Comparison of ENCODE assay signal across 31 cellular contexts in the genomic region with DNA sequence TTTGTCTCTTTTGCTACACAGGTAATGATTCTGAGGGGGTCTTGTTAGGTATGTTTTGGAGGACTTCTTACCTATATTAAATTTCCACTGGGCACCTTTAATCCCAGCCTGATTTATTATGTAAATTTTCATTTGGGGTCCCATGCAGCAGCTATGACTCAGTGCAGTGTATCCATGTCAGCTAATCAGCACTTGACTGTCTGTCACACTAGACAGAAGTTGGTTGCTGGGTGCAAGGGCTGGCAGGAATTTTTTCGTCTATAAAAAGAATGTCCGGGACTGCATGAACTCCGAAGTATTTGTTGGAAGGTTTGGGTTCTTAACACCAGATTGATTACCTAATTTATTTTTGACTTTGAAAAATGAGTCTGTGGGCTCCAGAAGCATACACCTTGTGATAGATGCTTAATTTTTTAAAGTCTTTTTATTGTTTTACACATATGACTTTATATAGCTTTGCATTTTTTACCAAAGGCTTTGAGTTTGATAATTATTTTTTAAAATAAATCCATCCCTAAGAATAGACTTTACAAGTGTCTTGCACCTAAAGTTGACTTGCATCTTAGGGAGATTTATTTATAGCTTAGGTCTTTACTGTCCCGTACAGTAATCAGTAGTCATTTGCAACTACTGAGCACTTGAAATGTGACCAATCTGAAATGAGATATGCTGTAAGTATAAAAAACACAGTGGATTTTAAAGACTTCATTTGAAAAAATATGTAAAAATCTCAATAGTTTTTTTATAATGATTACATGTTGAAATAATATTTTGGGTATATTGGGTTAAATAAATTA. TPM values are rescaled to one million over a fixed set of nuclear protein-coding genes. Genes with fewer than 3 reads are reported as not detected.
A peak's percentile ranks its signal among the peaks of the same experiment; 100 is the strongest.
DNase-seq lines count a peak whose midpoint lies in the region; ATAC-seq, FAIRE-seq and TF ChIP-seq lines count a peak whose summit lies in the region.
"Had no signal": no experiment of that assay in that cellular context is flagged by ENCODE, and none has a peak within 500 bp of the region (broad histone marks: within the 10 kb centered on the region; RNA-seq: fewer than 3 reads in every experiment).

No MANE protein-coding gene starts in this region.

- H2AFZ ChIP-seq in astrocyte (ENCODE audit: low read depth, low read length): no peak overlapping the region

- no peak overlapping the region for H3K9ac ChIP-seq in astrocyte (ENCODE audit: low read length)

- no peak for TF ChIP-seq CTCF in astrocyte (IDR thresholded peaks at IDR 0.05; ENCODE audit: insufficient read depth, low read depth, low read length)

- H3K4me3 Mint-ChIP-seq in astrocyte (ENCODE audit: unreplicated experiment): no peak overlapping the region
- H3K4me3 Mint-ChIP-seq: activated CD4-positive, alpha-beta T cell treated with anti-CD3 and anti-CD28 coated beads for 36 hours; activated naive CD4-positive, alpha-beta T cell treated with anti-CD3 and anti-CD28 coated beads, Interleukin-2, amount 10 ng/mL, durations not matched to agents 7 days and 5 days; neural crest cell had no signal

- peaks cover 4% of the 10 kb centered on the region for H3K4me1 Mint-ChIP-seq in astrocyte (ENCODE audit: low read depth, unreplicated experiment)

- H4K20me1 ChIP-seq in astrocyte (ENCODE audit: insufficient read depth, low read length): no peaks in the 10 kb centered on the region

- H3K4me2 ChIP-seq in astrocyte (ENCODE audit: low read length): peak overlapping the region; percentile 77

- H3K4me1 ChIP-seq in astrocyte (ENCODE audit: insufficient read depth, low read length): peaks cover 16% of the 10 kb centered on the region
- peaks cover 3% of the 10 kb centered on the region; the same call in 1 of the 2 replicates for H3K4me1 ChIP-seq in HAP-1
- H3K4me1 ChIP-seq: BE2C, lower lobe of right lung, upper lobe of left lung had no signal

- intact Hi-C loops in left cardiac atrium (cut with DNase I): loop anchor here in 1 of 2 donors (5.0 kb wide), 1 partner anchor 37 kb away; no protein-coding TSS in a partner anchor

- in situ Hi-C loops in HAP-1 (cut with MboI; ENCODE audit: low sequenced_read_pairs): no loop called here

- H3K9me3 ChIP-seq in astrocyte (ENCODE audit: insufficient read depth, low read depth, low read length): no peaks in the 10 kb centered on the region
- no peaks in the 10 kb centered on the region for H3K9me3 ChIP-seq in HAP-1
- H3K9me3 ChIP-seq: BE2C, lower lobe of right lung, mucosa of descending colon, SJCRH30, upper lobe of left lung had no signal

- H3K27me3 ChIP-seq in astrocyte (ENCODE audit: insufficient read depth, low read length) (no peaks in the 10 kb centered on the region), HAP-1 (ENCODE audit: low read depth) (no peaks in the 10 kb centered on the region)
- H3K27me3 ChIP-seq: SJCRH30, upper lobe of left lung had no signal

- no peak overlapping the region for H3K27ac Mint-ChIP-seq in astrocyte (ENCODE audit: unreplicated experiment)
- H3K27ac Mint-ChIP-seq: activated CD4-positive, alpha-beta T cell treated with anti-CD3 and anti-CD28 coated beads for 36 hours; activated naive CD4-positive, alpha-beta T cell treated with anti-CD3 and anti-CD28 coated beads, Interleukin-2, amount 10 ng/mL, durations not matched to agents 7 days and 5 days had no signal

- H3K36me3 Mint-ChIP-seq in astrocyte (ENCODE audit: low read depth, unreplicated experiment): no peaks in the 10 kb centered on the region

- H3K4me3 ChIP-seq in astrocyte (ENCODE audit: insufficient read depth, low read depth, low read length) (no peak overlapping the region), HAP-1 (no peak overlapping the region)
- H3K4me3 ChIP-seq: lower lobe of right lung, mucosa of descending colon, upper lobe of left lung had no signal

- H3K9me3 Mint-ChIP-seq in astrocyte (ENCODE audit: unreplicated experiment): no peaks in the 10 kb centered on the region
- H3K9me3 Mint-ChIP-seq: activated naive CD4-positive, alpha-beta T cell treated with anti-CD3 and anti-CD28 coated beads, Interleukin-2, amount 10 ng/mL, durations not matched to agents 7 days and 5 days; neural crest cell had no signal

- ATAC-seq in left cardiac atrium (peak; percentile 76 to 87), HG03457 (IDR thresholded peaks at IDR 0.05; ENCODE audit: unreplicated experiment) (no peak)
- ATAC-seq: activated CD4-positive, alpha-beta T cell treated with anti-CD3 and anti-CD28 coated beads for 36 hours; lower lobe of right lung; mucosa of descending colon had no signal

- FAIRE-seq in G401.6 (lab: Jason Lieb, UNC) (peak; percentile 25), astrocyte (lab: Jason Lieb, UNC) (no peak)
- FAIRE-seq: GM18507 had no signal

- no peak overlapping the region for H3K27ac ChIP-seq in astrocyte (ENCODE audit: low read depth, low read length)
- H3K27ac ChIP-seq: HL-60, lower lobe of right lung, upper lobe of left lung had no signal

- H3K36me3 ChIP-seq in astrocyte (ENCODE audit: insufficient read depth, low read length) (no peaks in the 10 kb centered on the region), HAP-1 (replicated peaks) (no peaks in the 10 kb centered on the region)
- H3K36me3 ChIP-seq: BE2C, lower lobe of right lung, SJCRH30, upper lobe of left lung had no signal

- H3K79me2 ChIP-seq in astrocyte (ENCODE audit: insufficient read depth, low read length): no peaks in the 10 kb centered on the region

- DNase-seq in astrocyte (ENCODE audit: low read depth) (no peak), left cardiac atrium (no peak), renal cortical epithelial cell (ENCODE audit: low read depth) (peak; percentile 9), COR-L47 (lab: John Stamatoyannopoulos, UW) (no peak), NCI-H2171 (lab: John Stamatoyannopoulos, UW) (no peak), HAP-1 (ENCODE audit: low spot score in 2 of 2) (no peak)
- DNase-seq: activated CD4-positive, alpha-beta T cell treated with anti-CD3 and anti-CD28 coated beads for 36 hours; activated naive CD4-positive, alpha-beta T cell treated with anti-CD3 and anti-CD28 coated beads, Interleukin-2, amount 10 ng/mL, durations not matched to agents 7 days and 5 days; activated T-cell treated with anti-CD3 and anti-CD28 coated beads, Interleukin-2, amount 50 U/mL, for 48 hours; BE2C; DMS53; erythroblast; foreskin fibroblast; GDM1; GOT3; hypothalamus; Karpas-422; lower lobe of right lung; mucosa of descending colon; MV-4-11; NCI-H526; small intestine; stimulated activated CD4-positive, alpha-beta T cell treated with anti-CD3 and anti-CD28 coated beads, Interleukin-1b, Interleukin-23, amount 100 ng/mL, for 48 hours; upper lobe of left lung had no signal

- H3K27me3 Mint-ChIP-seq in astrocyte (ENCODE audit: low read depth, unreplicated experiment): peaks cover 8% of the 10 kb centered on the region
- H3K27me3 Mint-ChIP-seq: activated CD4-positive, alpha-beta T cell treated with anti-CD3 and anti-CD28 coated beads for 36 hours; activated naive CD4-positive, alpha-beta T cell treated with anti-CD3 and anti-CD28 coated beads, Interleukin-2, amount 10 ng/mL, durations not matched to agents 7 days and 5 days had no signal

RNA-seq across cellular contexts. Expression of a gene that starts 19.0 kb away (rescaled TPM):
- total RNA-seq in astrocyte: 54.5 and 59.8 TPM in 2 replicates
- total RNA-seq in left cardiac atrium: 100 to 1,000 TPM; 116 to 130 TPM
- 176 and 181 TPM in 2 replicates for total RNA-seq in renal cortical epithelial cell

RNA-seq across cellular contexts. Expression of a gene that starts 50.3 kb away (rescaled TPM):
- total RNA-seq in astrocyte (not detected in 2 replicates), left cardiac atrium (1 to 10 TPM in 1 of 2 donors, under 1 TPM in 1; 0.89 to 1.0 TPM), renal cortical epithelial cell (not detected in 2 replicates)
- total RNA-seq: A673; activated CD4-positive, alpha-beta T cell treated with anti-CD3 and anti-CD28 coated beads for 36 hours; neural crest cell; SJCRH30 had no signal
